8 cellular contexts compared by ENCODE assay signal in the genomic region with DNA sequence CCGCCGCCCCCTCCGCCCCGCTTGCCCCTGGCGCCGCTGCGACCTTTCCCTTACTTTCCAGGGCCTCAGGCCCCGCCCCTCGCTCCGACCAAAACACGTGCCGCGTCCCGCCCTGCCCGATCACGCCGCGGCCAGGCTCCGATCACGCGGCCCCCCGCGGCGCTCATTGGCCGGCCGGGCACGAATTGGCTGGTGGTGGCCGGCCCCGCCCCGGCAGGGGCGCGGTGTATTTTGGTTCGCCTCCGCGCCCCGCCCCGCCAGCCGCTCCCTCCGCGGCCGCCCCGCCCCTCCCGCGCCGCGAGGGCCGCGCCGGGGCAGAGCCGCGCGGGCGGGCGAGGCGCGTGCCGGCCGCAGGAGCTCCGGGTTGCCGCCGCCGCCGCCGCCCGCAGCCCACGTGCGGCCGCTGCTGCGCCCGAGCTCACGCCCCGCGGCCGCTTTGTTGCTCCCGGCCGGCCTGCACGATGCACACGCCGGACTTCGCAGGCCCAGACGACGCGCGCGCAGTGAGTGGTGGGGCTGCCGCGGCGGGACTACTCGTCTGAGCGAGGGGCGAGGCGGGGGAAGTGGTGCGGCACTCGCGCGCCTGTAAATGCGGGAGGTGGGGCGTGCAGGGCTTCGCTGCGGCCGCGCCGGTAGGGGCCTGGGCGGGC. TPM values are rescaled to one million over a fixed set of nuclear protein-coding genes. Genes with fewer than 3 reads are reported as not detected.
DNase-seq lines count a peak whose midpoint lies in the region; ATAC-seq, FAIRE-seq and TF ChIP-seq lines count a peak whose summit lies in the region.

Gene KLF11 (plus strand): TSS at position 295 of the 650 bp plus-strand sequence. CDS start 167 bp downstream, at position 462.

- peak; percentile 71 for DNase-seq in AG09319 (ENCODE audit: extremely low read depth, low read depth)
- peak; percentile 95 for DNase-seq in GM19239 (ENCODE audit: insufficient read length, low spot score)
- peak; percentile 95 for DNase-seq in NCI-H69 (lab: John Stamatoyannopoulos, UW)
- peak; percentile 79 for DNase-seq in activated CD8-positive, alpha-beta T cell treated with anti-CD3 and anti-CD28 coated beads, Interleukin-2, amount 10 ng/mL, durations not matched to agents 7 days and 5 days
- DNase-seq in effector CD4-positive, alpha-beta T cell: peak; percentile 67
- peak; percentile 91 to 96 for DNase-seq in lung microvascular endothelial cell (ENCODE audit: low read depth in 2 of 2)
- DNase-seq in stimulated activated CD4-positive, alpha-beta T cell treated with anti-CD3 and anti-CD28 coated beads, TNF-alpha, amount 100 ng/mL, for 1 hour (ENCODE audit: low read depth in 3 of 3, low spot score in 1 of 3): peak; percentile 64 to 67 (median 66)

- FAIRE-seq in GM19239 (lab: Jason Lieb, UNC): peak; percentile 76

- H3K4me3 Mint-ChIP-seq in activated CD8-positive, alpha-beta T cell treated with anti-CD3 and anti-CD28 coated beads, Interleukin-2, amount 10 ng/mL, durations not matched to agents 7 days and 5 days: peak within 1 kb of the TSS; percentile 72

- ATAC-seq in HG03442 (IDR thresholded peaks at IDR 0.05; ENCODE audit: unreplicated experiment): peak; percentile 68
- ATAC-seq in activated CD8-positive, alpha-beta T cell treated with anti-CD3 and anti-CD28 coated beads, Interleukin-2, amount 10 ng/mL, durations not matched to agents 7 days and 5 days: peak; percentile 71

- peaks cover 14% of the 10 kb centered on the region for H3K36me3 Mint-ChIP-seq in activated CD8-positive, alpha-beta T cell treated with anti-CD3 and anti-CD28 coated beads, Interleukin-2, amount 10 ng/mL, durations not matched to agents 7 days and 5 days (ENCODE audit: low read depth)

- no peak for TF ChIP-seq CTCF in AG09319 (IDR thresholded peaks at IDR 0.05; ENCODE audit: low read depth, low read length)

- CTCF ChIA-PET in activated CD8-positive, alpha-beta T cell treated with anti-CD3 and anti-CD28 coated beads, Interleukin-2, amount 10 ng/mL, durations not matched to agents 7 days and 5 days (lab: Charles Lee): interaction anchor here (1.8 to 9.8 kb wide), 3 partner anchors 16 to 229 kb away, joined by 4 to 205 read pairs (median 80); no protein-coding TSS in a partner anchor

- H3K4me1 Mint-ChIP-seq in activated CD8-positive, alpha-beta T cell treated with anti-CD3 and anti-CD28 coated beads, Interleukin-2, amount 10 ng/mL, durations not matched to agents 7 days and 5 days (ENCODE audit: low read depth): peaks cover 24% of the 10 kb centered on the region

- no peaks in the 10 kb centered on the region for H3K9me3 Mint-ChIP-seq in activated CD8-positive, alpha-beta T cell treated with anti-CD3 and anti-CD28 coated beads, Interleukin-2, amount 10 ng/mL, durations not matched to agents 7 days and 5 days (ENCODE audit: insufficient read depth)

- POLR2A ChIA-PET in activated CD8-positive, alpha-beta T cell treated with anti-CD3 and anti-CD28 coated beads, Interleukin-2, amount 10 ng/mL, durations not matched to agents 7 days and 5 days (lab: Charles Lee): interaction anchor here (1.2 to 4.0 kb wide), 3 partner anchors 12 to 200 kb away, joined by 3 to 17 read pairs (median 6); partner anchors contain the start of gene TAF1B

- H3K27ac Mint-ChIP-seq in activated CD8-positive, alpha-beta T cell treated with anti-CD3 and anti-CD28 coated beads, Interleukin-2, amount 10 ng/mL, durations not matched to agents 7 days and 5 days: peak within 1 kb of the TSS; percentile 85

- peaks cover 28% of the 10 kb centered on the region for H3K27me3 Mint-ChIP-seq in activated CD8-positive, alpha-beta T cell treated with anti-CD3 and anti-CD28 coated beads, Interleukin-2, amount 10 ng/mL, durations not matched to agents 7 days and 5 days (ENCODE audit: low read depth)

RNA-seq across cellular contexts. Expression of gene KLF11, which starts in this region (rescaled TPM):
- total RNA-seq in activated CD8-positive, alpha-beta T cell treated with anti-CD3 and anti-CD28 coated beads, Interleukin-2, amount 10 ng/mL, durations not matched to agents 7 days and 5 days: 1 to 10 TPM; 6.8 to 9.2 TPM
- 3.9 and 7.3 TPM in 2 replicates for total RNA-seq in lung microvascular endothelial cell

Comparison
In these comparisons a context has a peak if more than half of its experiments do, and no peak if none do; other contexts are left out.
1. Peak in every context shown above with its lines: DNase-seq and ATAC-seq.